8 cellular contexts compared by ENCODE assay signal in the genomic region with DNA sequence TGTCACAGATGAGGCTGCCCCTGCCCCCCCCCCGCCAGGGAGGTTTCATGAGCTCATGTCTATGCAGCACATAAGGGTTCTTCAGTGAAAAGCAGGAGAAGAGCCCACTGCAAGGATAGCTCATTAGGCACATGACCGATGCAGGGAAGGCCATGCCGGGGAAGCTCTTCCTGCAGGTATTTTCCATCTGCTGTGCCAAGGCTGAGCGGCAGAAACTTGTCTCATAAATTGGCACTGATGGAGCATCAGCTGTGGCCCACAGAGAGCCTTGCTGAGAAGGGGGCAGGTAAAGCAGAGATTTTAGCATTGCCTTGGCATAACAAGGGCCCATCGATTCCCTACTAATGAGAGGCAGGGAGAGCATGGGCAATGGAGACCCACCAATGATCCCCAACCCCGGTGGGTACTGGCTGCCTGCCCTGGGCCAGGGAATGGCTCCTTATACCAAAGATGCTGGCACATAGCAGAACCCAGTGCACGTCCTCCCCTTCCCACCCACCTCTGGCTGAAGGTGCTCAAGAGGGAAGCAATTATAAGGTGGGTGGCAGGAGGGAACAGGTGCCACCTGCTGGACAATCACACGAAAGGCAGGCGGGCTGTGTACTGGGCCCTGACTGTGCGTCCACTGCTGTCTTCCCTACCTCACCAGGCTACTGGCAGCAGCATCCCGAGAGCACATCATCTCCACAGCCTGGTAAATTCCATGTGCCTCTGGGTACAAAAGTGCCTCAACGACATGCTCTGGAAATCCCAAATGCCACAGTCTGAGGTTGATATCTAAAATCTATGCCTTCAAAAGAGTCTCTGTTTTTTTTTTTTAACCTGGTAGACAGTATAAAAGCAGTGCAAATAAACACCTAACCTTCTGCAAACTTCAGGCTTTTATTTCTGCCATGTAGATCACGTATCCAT. TPM values are rescaled to one million over a fixed set of nuclear protein-coding genes. Genes with fewer than 3 reads are reported as not detected.
DNase-seq lines count a peak whose midpoint lies in the region; ATAC-seq and TF ChIP-seq lines count a peak whose summit lies in the region.

No MANE protein-coding gene starts in this region.

- H4K12ac ChIP-seq in trophoblast cell (ENCODE audit: low read depth, low read length): no peak overlapping the region

- ATAC-seq in GM19324 (IDR thresholded peaks at IDR 0.05; ENCODE audit: low FRiP score, unreplicated experiment) (peak; percentile 84), HG03108 (IDR thresholded peaks at IDR 0.05; ENCODE audit: unreplicated experiment) (peak; percentile 78)

- no peak overlapping the region for H3K9ac ChIP-seq in trophoblast cell (ENCODE audit: low read length)

- H3K4me3 Mint-ChIP-seq in activated CD4-positive, alpha-beta T cell treated with anti-CD3 and anti-CD28 coated beads, Interleukin-2, amount 10 ng/mL, durations not matched to agents 24 days and 14 days: no peak overlapping the region

- H3K4ac ChIP-seq in trophoblast cell (ENCODE audit: low read depth, low read length): no peak overlapping the region

- H2BK12ac ChIP-seq in trophoblast cell (ENCODE audit: low read length): no peak overlapping the region

- H3K14ac ChIP-seq in trophoblast cell (ENCODE audit: low read length): no peak overlapping the region

- H3K9me3 Mint-ChIP-seq in activated CD4-positive, alpha-beta T cell treated with anti-CD3 and anti-CD28 coated beads, Interleukin-2, amount 10 ng/mL, durations not matched to agents 24 days and 14 days: no peaks in the 10 kb centered on the region

- H3K4me3 ChIP-seq in fibroblast of the aortic adventitia (ENCODE audit: low read depth, low read length) (no peak overlapping the region), trophoblast cell (ENCODE audit: low read depth, low read length) (no peak overlapping the region)

- peak; percentile 91 for TF ChIP-seq CTCF in fibroblast of the aortic adventitia (IDR thresholded peaks at IDR 0.05; ENCODE audit: insufficient read depth, low read length)

- H3K23ac ChIP-seq in trophoblast cell (ENCODE audit: low read length): no peak overlapping the region

- DNase-seq in D341Med (ENCODE audit: low spot score): peak; percentile 79
- DNase-seq in NCI-H2171 treated with DMSO at 0.1 percent for 48 hours (lab: John Stamatoyannopoulos, UW): peak; percentile 40
- peak; percentile 73 for DNase-seq in activated CD4-positive, alpha-beta T cell treated with anti-CD3 and anti-CD28 coated beads, Interleukin-2, amount 10 ng/mL, durations not matched to agents 24 days and 14 days
- peak; percentile 51 for DNase-seq in fibroblast of the aortic adventitia (ENCODE audit: low read depth)
- peak; percentile 57 to 74 for DNase-seq in trophoblast cell
- DNase-seq in effector CD4-positive, alpha-beta T cell: no peak

- no peak overlapping the region for H2BK120ac ChIP-seq in trophoblast cell (ENCODE audit: insufficient read depth, low read length, poor library complexity)

- H3K27ac ChIP-seq in trophoblast cell (ENCODE audit: low read depth, low read length): no peak overlapping the region

- no peaks in the 10 kb centered on the region for H3K9me3 ChIP-seq in trophoblast cell (ENCODE audit: insufficient read depth, low read depth, low read length)

- H3K36me3 Mint-ChIP-seq in activated CD4-positive, alpha-beta T cell treated with anti-CD3 and anti-CD28 coated beads, Interleukin-2, amount 10 ng/mL, durations not matched to agents 24 days and 14 days (ENCODE audit: low read depth): no peaks in the 10 kb centered on the region

- H4K8ac ChIP-seq in trophoblast cell (ENCODE audit: low read depth, low read length): no peak overlapping the region

- intact Hi-C loops in activated CD4-positive, alpha-beta T cell treated with anti-CD3 and anti-CD28 coated beads, Interleukin-2, amount 10 ng/mL, durations not matched to agents 24 days and 14 days (cut with micrococcal nuclease): no loop called here

- no peak overlapping the region for H3K27ac Mint-ChIP-seq in activated CD4-positive, alpha-beta T cell treated with anti-CD3 and anti-CD28 coated beads, Interleukin-2, amount 10 ng/mL, durations not matched to agents 24 days and 14 days

- H3K27me3 ChIP-seq in trophoblast cell (ENCODE audit: insufficient read depth, low read length): no peaks in the 10 kb centered on the region

- no peak overlapping the region for H2BK5ac ChIP-seq in trophoblast cell (ENCODE audit: low read depth, low read length, poor library complexity)

- no CpG with 5 or more reads among the region's 13 CpGs for WGBS in trophoblast cell (ENCODE audit: extremely low coverage, insufficient coverage, insufficient read length)

- no peak overlapping the region for H3K4me2 ChIP-seq in trophoblast cell (ENCODE audit: low read length)

- H3K4me1 Mint-ChIP-seq in activated CD4-positive, alpha-beta T cell treated with anti-CD3 and anti-CD28 coated beads, Interleukin-2, amount 10 ng/mL, durations not matched to agents 24 days and 14 days: no peaks in the 10 kb centered on the region

- no peak overlapping the region for H4K91ac ChIP-seq in trophoblast cell (ENCODE audit: low read depth, low read length)

- no peak overlapping the region for H3K18ac ChIP-seq in trophoblast cell (ENCODE audit: low read length)

- H3K27me3 Mint-ChIP-seq in activated CD4-positive, alpha-beta T cell treated with anti-CD3 and anti-CD28 coated beads, Interleukin-2, amount 10 ng/mL, durations not matched to agents 24 days and 14 days: peaks cover 13% of the 10 kb centered on the region

- H3K36me3 ChIP-seq in trophoblast cell (ENCODE audit: control insufficient read depth in 1 of 2, insufficient read depth in 2 of 2, low read length in 2 of 2): no peaks in the 10 kb centered on the region

- no peak overlapping the region for H2AFZ ChIP-seq in trophoblast cell (ENCODE audit: insufficient read depth, low read length, poor library complexity)

- no peaks in the 10 kb centered on the region for H3K79me1 ChIP-seq in trophoblast cell (ENCODE audit: low read length)

- no peaks in the 10 kb centered on the region for H3K79me2 ChIP-seq in trophoblast cell (ENCODE audit: control insufficient read depth, insufficient read depth, low read length, poor library complexity)

- H3K4me1 ChIP-seq in trophoblast cell (ENCODE audit: control insufficient read depth in 1 of 2, insufficient read depth in 2 of 2, low read length in 2 of 2): no peaks in the 10 kb centered on the region

- no peak overlapping the region for H2AK5ac ChIP-seq in trophoblast cell (ENCODE audit: low read length)

RNA-seq across cellular contexts. Expression of a gene that starts 41.4 kb away (rescaled TPM):
- 0.16 and 0.19 TPM in 2 replicates for total RNA-seq in activated CD4-positive, alpha-beta T cell treated with anti-CD3 and anti-CD28 coated beads, Interleukin-2, amount 10 ng/mL, durations not matched to agents 24 days and 14 days
- 7.0 and 50.9 TPM in 2 replicates for total RNA-seq in fibroblast of the aortic adventitia (ENCODE audit: low replicate concordance)
- 2.0 and 2.2 TPM in 2 replicates for polyA plus RNA-seq in trophoblast cell (2013)
